In the genomic region with DNA sequence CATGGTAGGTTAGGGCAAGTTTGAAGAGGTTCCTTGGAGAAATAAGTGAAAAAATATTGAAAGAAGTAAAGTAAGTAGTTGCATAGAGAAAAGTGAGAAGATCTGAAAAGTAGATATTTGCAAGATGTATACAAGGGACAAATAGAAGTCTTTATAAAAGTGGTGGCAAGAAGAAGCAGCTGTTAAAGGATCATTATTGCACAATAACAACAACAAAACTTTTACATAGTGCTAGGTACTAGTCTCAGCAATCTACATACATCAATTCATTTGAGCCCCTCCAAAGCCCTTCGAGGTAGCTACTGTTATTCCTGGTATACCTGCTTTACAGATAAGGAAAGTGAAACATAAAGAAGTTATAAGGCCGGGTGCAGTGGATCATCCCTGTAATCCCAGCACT, we compare ENCODE assay signal across 36 cellular contexts.
"Had no signal": no experiment of that assay in that cellular context is flagged by ENCODE, and none has a peak within 500 bp of the region (broad histone marks: within the 10 kb centered on the region; RNA-seq: fewer than 3 reads in every experiment).

No MANE protein-coding gene starts in this region.

- DNase-seq: Kasumi-1, MG63, MM.1S, MV-4-11, NCI-H1048, NCI-H1092, NCI-H1092 treated with DMSO at 0.1 percent for 48 hours, NCI-H1105, NCI-H1105 treated with DMSO at 0.1 percent for 48 hours, NCI-H1417, NCI-H1417 treated with DMSO at 0.1 percent for 48 hours, NCI-H1436, NCI-H1436 treated with DMSO at 0.1 percent for 48 hours, NCI-H146, NCI-H1694, NCI-H1694 treated with DMSO at 0.1 percent for 48 hours, NCI-H187, NCI-H187 treated with DMSO at 0.1 percent for 48 hours, NCI-H1930, NCI-H2029, NCI-H2029 treated with DMSO at 0.1 percent for 48 hours, NCI-H2081, NCI-H2081 treated with DMSO at 0.1 percent for 48 hours, NCI-H2107, NCI-H2171, NCI-H2171 treated with DMSO at 0.1 percent for 48 hours, NCI-H2227 treated with DMSO at 0.1 percent for 48 hours, NCI-H226, NCI-H345, NCI-H446, NCI-H446 treated with DMSO at 0.1 percent for 48 hours, NCI-H510A, NCI-H510A treated with DMSO at 0.1 percent for 48 hours, NCI-H524, NCI-H524 treated with DMSO at 0.1 percent for 48 hours, NCI-H526 had no signal

- H3K4me3 ChIP-seq: MG63 had no signal

- H3K36me3 ChIP-seq: MG63 had no signal

- H3K9me3 ChIP-seq: MG63 had no signal

- H3K27me3 ChIP-seq: MG63 had no signal
